ENCODE assay signal across 23 cellular contexts in genomic region chr13:32946558-32946957, GRCh38.
DNase-seq lines count a peak whose midpoint lies in the region; ATAC-seq and TF ChIP-seq lines count a peak whose summit lies in the region.
"Had no signal": no experiment of that assay in that cellular context is flagged by ENCODE, and none has a peak within 500 bp of the region (broad histone marks: within the 10 kb centered on the region; RNA-seq: fewer than 3 reads in every experiment).

No MANE protein-coding gene starts in this region.

- H3K9me3 ChIP-seq in HEK293 (ENCODE audit: control insufficient read depth, insufficient read depth, low read depth, low read length) (no peaks in the 10 kb centered on the region), breast epithelium (peaks cover 0 to 6% of the 10 kb centered on the region in 2 donors)
- H3K9me3 ChIP-seq: BE2C had no signal

- H3K9me3 Mint-ChIP-seq in brain (peaks cover 0 to 16% (median 10%) of the 10 kb centered on the region in 5 experiments), glutamatergic neuron (ENCODE audit: unreplicated experiment) (peaks cover 10% of the 10 kb centered on the region)
- H3K9me3 Mint-ChIP-seq: CD8-positive, alpha-beta memory T cell had no signal

- H3K27me3 ChIP-seq in breast epithelium: no peaks in the 10 kb centered on the region
- H3K27me3 ChIP-seq: BE2C, BLaER1 had no signal

- no peak for TF ChIP-seq POLR2A in breast epithelium (IDR thresholded peaks at IDR 0.05)

- H3K4me3 Mint-ChIP-seq in brain: no peak overlapping the region
- peak overlapping the region; percentile 26 for H3K4me3 Mint-ChIP-seq in glutamatergic neuron (ENCODE audit: unreplicated experiment)
- H3K4me3 Mint-ChIP-seq: CD14-positive monocyte; CD4-positive, alpha-beta memory T cell; CD4-positive, CD25-positive, alpha-beta regulatory T cell; CD8-positive, alpha-beta memory T cell had no signal

- H3K27ac ChIP-seq in HEK293 (ENCODE audit: extremely low read depth, low read depth, low read length): no peak overlapping the region
- no peak overlapping the region for H3K27ac ChIP-seq in breast epithelium
- H3K27ac ChIP-seq: BLaER1 had no signal

- DNase-seq in glutamatergic neuron (no peak), iPS-NIHi11 (ENCODE audit: low spot score) (no peak), breast epithelium (ENCODE audit: low spot score in 2 of 2) (no peak)
- DNase-seq: 8988T; ACHN; BE2C; C1 segment of cervical spinal cord; CD4-positive, alpha-beta memory T cell; CD4-positive, CD25-positive, alpha-beta regulatory T cell; CD8-positive, alpha-beta memory T cell; COR-L47; DMS 273 treated with DMSO at 0.1 percent for 48 hours; DMS153; DMS79; DND-41; EL; GDM1 had no signal

- H3K4me1 Mint-ChIP-seq in brain: peaks cover 52% of the 10 kb centered on the region
- H3K4me1 Mint-ChIP-seq in glutamatergic neuron (ENCODE audit: low read depth, unreplicated experiment): peaks cover 35% of the 10 kb centered on the region
- H3K4me1 Mint-ChIP-seq: CD14-positive monocyte; CD4-positive, alpha-beta memory T cell; CD4-positive, CD25-positive, alpha-beta regulatory T cell had no signal

- intact Hi-C loops in breast epithelium (cut with DNase I; ENCODE audit: low total_unique reads): no loop called here

- H3K27me3 Mint-ChIP-seq in brain (peaks cover 3% of the 10 kb centered on the region), glutamatergic neuron (ENCODE audit: unreplicated experiment) (peaks cover 8% of the 10 kb centered on the region)
- H3K27me3 Mint-ChIP-seq: CD8-positive, alpha-beta memory T cell had no signal

- POLR2A ChIA-PET in HEK293 (lab: Yijun Ruan, JAX): no interaction called here

- no peak for ATAC-seq in GM18498 (IDR thresholded peaks at IDR 0.05; ENCODE audit: unreplicated experiment)
- ATAC-seq: GM12878 had no signal

- H3K27ac Mint-ChIP-seq in brain: peak overlapping the region in 3 of 5 experiments; percentile 5 to 97 (median 94)
- peak overlapping the region; percentile 99 for H3K27ac Mint-ChIP-seq in glutamatergic neuron (ENCODE audit: unreplicated experiment)
- H3K27ac Mint-ChIP-seq: CD14-positive monocyte; CD4-positive, alpha-beta memory T cell; CD4-positive, CD25-positive, alpha-beta regulatory T cell; CD8-positive, alpha-beta memory T cell had no signal

- H3K36me3 ChIP-seq in HEK293 (ENCODE audit: control insufficient read depth in 2 of 2, insufficient read depth in 1 of 2, low read length in 2 of 2) (no peaks in the 10 kb centered on the region), breast epithelium (no peaks in the 10 kb centered on the region)
- H3K36me3 ChIP-seq: BE2C, BLaER1 had no signal

- TF ChIP-seq CTCF in HEK293 (tag by site-specific recombination; IDR thresholded peaks at IDR 0.05) (no peak), brain (conservative IDR thresholded peaks at IDR 0.05) (no peak), glutamatergic neuron (IDR thresholded peaks at IDR 0.05; ENCODE audit: partially characterized antibody, unreplicated experiment) (no peak), breast epithelium (IDR thresholded peaks at IDR 0.05) (no peak)

- CTCF ChIA-PET in HEK293 (lab: Yijun Ruan, JAX): interaction anchor here (1.1 kb wide), 1 partner anchor 18 kb away, joined by 3 read pairs; no protein-coding TSS in a partner anchor

- no peak overlapping the region for H3K4me3 ChIP-seq in HEK293 (ENCODE audit: low read depth, low read length)
- H3K4me3 ChIP-seq in breast epithelium: no peak overlapping the region
- H3K4me3 ChIP-seq: BLaER1, GM12878 had no signal

- H3K36me3 Mint-ChIP-seq in brain: no peaks in the 10 kb centered on the region
- peaks cover 8% of the 10 kb centered on the region for H3K36me3 Mint-ChIP-seq in glutamatergic neuron (ENCODE audit: unreplicated experiment)
- H3K36me3 Mint-ChIP-seq: CD14-positive monocyte; CD4-positive, alpha-beta memory T cell; CD4-positive, CD25-positive, alpha-beta regulatory T cell; CD8-positive, alpha-beta memory T cell had no signal

- H3K4me1 ChIP-seq in HEK293 (ENCODE audit: control insufficient read depth, insufficient read depth, low read length): no peaks in the 10 kb centered on the region
- no peaks in the 10 kb centered on the region for H3K4me1 ChIP-seq in breast epithelium

TF ChIP-seq in HEK293, 187 proteins besides CTCF, POLR2A, EP300 and RAD21:
- TF ChIP-seq SCRT2 (tag by site-specific recombination; IDR thresholded peaks at IDR 0.05): peak; percentile 70
- no peak for TF ChIP-seq ZBTB1 (tag by site-specific recombination; IDR thresholded peaks at IDR 0.05)
